In the genomic region with DNA sequence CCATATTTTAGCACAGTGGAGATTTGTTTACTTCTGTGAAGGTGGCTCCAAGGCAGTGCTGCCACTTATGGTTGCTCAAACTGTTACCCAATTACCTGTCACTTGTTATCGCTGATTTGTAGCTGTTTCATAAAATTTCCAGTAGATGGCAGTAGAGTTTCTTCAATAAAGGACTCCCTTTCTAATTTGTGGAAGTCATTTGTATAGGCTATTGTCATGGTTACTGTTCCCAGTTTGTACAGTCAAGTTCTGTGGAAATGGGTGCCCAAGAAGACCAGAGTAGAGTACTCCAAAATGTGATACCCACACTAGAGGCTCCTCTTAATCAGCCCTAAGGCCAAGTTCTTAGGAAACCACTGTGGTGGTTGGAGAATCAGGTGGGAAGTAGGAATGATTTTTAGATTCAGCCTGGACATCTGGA, we compare ENCODE assay signal across 8 cellular contexts.
DNase-seq lines count a peak whose midpoint lies in the region; ATAC-seq and TF ChIP-seq lines count a peak whose summit lies in the region.

No MANE protein-coding gene starts in this region.

- H3K36me3 ChIP-seq in liver (ENCODE audit: control insufficient read depth in 4 of 4, insufficient read depth in 3 of 4, low read depth in 1 of 4, low read length in 3 of 4), result no peaks in the 10 kb centered on the region
- no peaks in the 10 kb centered on the region for H3K36me3 ChIP-seq in aorta (ENCODE audit: control insufficient read depth in 1 of 2, insufficient read depth in 2 of 2, low read length in 1 of 2)

- peak; percentile 92 for TF ChIP-seq RAD21 in liver (IDR thresholded peaks at IDR 0.05)

- H3K4me3 ChIP-seq in choroid plexus epithelial cell (ENCODE audit: low read depth, low read length) (no peak overlapping the region), liver (ENCODE audit: low read depth in 1 of 3, low read length in 3 of 3) (no peak overlapping the region), aorta (ENCODE audit: low read length in 2 of 2) (no peak overlapping the region)

- H3K4me1 ChIP-seq in liver (ENCODE audit: control insufficient read depth in 4 of 4, insufficient read depth in 4 of 4, low read length in 3 of 4) (peaks cover 0 to 3% (median 0%) of the 10 kb centered on the region in 4 donors), aorta (ENCODE audit: control insufficient read depth in 1 of 2, insufficient read depth in 2 of 2, low read length in 2 of 2) (peaks cover 0 to 2% of the 10 kb centered on the region in 2 donors)

- intact Hi-C loops in aorta (cut with DNase I) (loop anchor here (5.0 kb wide), 1 partner anchor 192 kb away; no protein-coding TSS in a partner anchor), posterior vena cava (cut with DNase I) (no loop called here)

- H3K9me3 ChIP-seq in liver (ENCODE audit: control insufficient read depth in 4 of 4, low read length in 3 of 4) (no peaks in the 10 kb centered on the region), aorta (ENCODE audit: control insufficient read depth, low read length) (no peaks in the 10 kb centered on the region)

- WGBS in liver, result 2% methylated on average over 1 of the region's 1 CpG
- 1 to 5% methylated on average over 1 of the region's 1 CpG for WGBS in aorta, 2 donors

- H3K27me3 ChIP-seq in liver (ENCODE audit: control insufficient read depth in 4 of 4, insufficient read depth in 4 of 4, low read length in 3 of 4) (no peaks in the 10 kb centered on the region), aorta (ENCODE audit: control insufficient read depth in 1 of 2, insufficient read depth in 2 of 2, low read length in 1 of 2) (no peaks in the 10 kb centered on the region)

- H3K27ac ChIP-seq in liver (ENCODE audit: low read depth in 1 of 2, low read length in 2 of 2) (no peak overlapping the region), aorta (ENCODE audit: low read depth in 1 of 2, low read length in 2 of 2) (no peak overlapping the region)

- H3K9ac ChIP-seq in liver (ENCODE audit: low read depth in 1 of 2, low read length in 2 of 2), result no peak overlapping the region

- DNase-seq in ELF-1 (ENCODE audit: low read depth, low spot score) (peak; percentile 42), LHCN-M2 (ENCODE audit: low read depth) (peak; percentile 83), OCI-M1 (lab: John Stamatoyannopoulos, UW) (peak; percentile 84), choroid plexus epithelial cell (ENCODE audit: low read depth) (peak; percentile 83), aorta (no peak), posterior vena cava (ENCODE audit: low spot score) (no peak)

- TF ChIP-seq CTCF in choroid plexus epithelial cell (conservative IDR thresholded peaks at IDR 0.05; ENCODE audit: low read depth, low read length) (peak; percentile 65), liver (IDR thresholded peaks at IDR 0.05; ENCODE audit: low read depth, low read length, missing input control) (peak; percentile 84)

- ATAC-seq in GM21825 (IDR thresholded peaks at IDR 0.05; ENCODE audit: unreplicated experiment) (peak; percentile 76), aorta (ENCODE audit: low FRiP score) (peak; percentile 87)

TF ChIP-seq in liver, 16 proteins besides CTCF, POLR2A, EP300 and RAD21:
- TF ChIP-seq ATF3 (IDR thresholded peaks at IDR 0.05) (peak; percentile 14), GABPA (IDR thresholded peaks at IDR 0.05 in 1 of 2, conservative IDR thresholded peaks at IDR 0.05 in 1 of 2) (no peak), SP1 (IDR thresholded peaks at IDR 0.05) (no peak), HNF4A (conservative IDR thresholded peaks at IDR 0.05) (peak in 1 of 2 donors; percentile 32), FOXA1 (IDR thresholded peaks at IDR 0.05) (no peak), YY1 (IDR thresholded peaks at IDR 0.05) (no peak), RXRA (IDR thresholded peaks at IDR 0.05) (peak; percentile 8 to 30), EGR1 (IDR thresholded peaks at IDR 0.05; ENCODE audit: low read depth in 2 of 2) (no peak), TAF1 (conservative IDR thresholded peaks at IDR 0.05) (no peak)
- TF ChIP-seq, protein P1, sequence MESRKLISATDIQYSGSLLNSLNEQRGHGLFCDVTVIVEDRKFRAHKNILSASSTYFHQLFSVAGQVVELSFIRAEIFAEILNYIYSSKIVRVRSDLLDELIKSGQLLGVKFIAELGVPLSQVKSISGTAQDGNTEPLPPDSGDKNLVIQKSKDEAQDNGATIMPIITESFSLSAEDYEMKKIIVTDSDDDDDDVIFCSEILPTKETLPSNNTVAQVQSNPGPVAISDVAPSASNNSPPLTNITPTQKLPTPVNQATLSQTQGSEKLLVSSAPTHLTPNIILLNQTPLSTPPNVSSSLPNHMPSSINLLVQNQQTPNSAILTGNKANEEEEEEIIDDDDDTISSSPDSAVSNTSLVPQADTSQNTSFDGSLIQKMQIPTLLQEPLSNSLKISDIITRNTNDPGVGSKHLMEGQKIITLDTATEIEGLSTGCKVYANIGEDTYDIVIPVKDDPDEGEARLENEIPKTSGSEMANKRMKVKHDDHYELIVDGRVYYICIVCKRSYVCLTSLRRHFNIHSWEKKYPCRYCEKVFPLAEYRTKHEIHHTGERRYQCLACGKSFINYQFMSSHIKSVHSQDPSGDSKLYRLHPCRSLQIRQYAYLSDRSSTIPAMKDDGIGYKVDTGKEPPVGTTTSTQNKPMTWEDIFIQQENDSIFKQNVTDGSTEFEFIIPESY (IDR thresholded peaks at IDR 0.05), result no peak

Comparison
In these comparisons a context has a peak if more than half of its experiments do, and no peak if none do; other contexts are left out.
1. DNase-seq: peak in ELF-1 (single experiment), LHCN-M2 (single experiment), OCI-M1 (single experiment) and choroid plexus epithelial cell (single experiment); none in aorta (0 of 2) and posterior vena cava (single experiment).
2. intact Hi-C loops: an anchor here in aorta (5.0 kb wide); none called in posterior vena cava.